ENCODE assay signal across 8 cellular contexts in genomic region chr1:233328661-233329498, GRCh38. TPM values are rescaled to one million over a fixed set of nuclear protein-coding genes. Genes with fewer than 3 reads are reported as not detected.
A peak's percentile ranks its signal among the peaks of the same experiment; 100 is the strongest.
DNase-seq lines count a peak whose midpoint lies in the region; ATAC-seq and TF ChIP-seq lines count a peak whose summit lies in the region.

No MANE protein-coding gene starts in this region.

- H3K4me3 ChIP-seq in RWPE2 (ENCODE audit: severe bottlenecking) (peak overlapping the region; percentile 97), epithelial cell of proximal tubule (ENCODE audit: low read depth, low read length) (peak overlapping the region; percentile 80), ovary (peak overlapping the region; percentile 42)

- DNase-seq in SIG-M5 treated with dmso at 0.1 percent for 504 hours (lab: John Stamatoyannopoulos, UW; ENCODE audit: unreplicated experiment) (peak; percentile 32), SIG-M5 (lab: John Stamatoyannopoulos, UW) (no peak), RWPE2 (ENCODE audit: low spot score) (no peak), epithelial cell of proximal tubule (ENCODE audit: low read depth) (no peak), ovary (peak in 2 of 5 donors; percentile 13 to 22), dedifferentiated amniotic fluid mesenchymal stem cell (ENCODE audit: extremely low spot score) (no peak)
- DNase-seq in stimulated activated naive CD4-positive, alpha-beta T cell treated with Interleukin-2 at 50 U/mL for 16 hours (lab: John Stamatoyannopoulos, UW) = no peak

- H3K27me3 ChIP-seq in RWPE2 (ENCODE audit: insufficient read depth, poor library complexity, severe bottlenecking) (no peaks in the 10 kb centered on the region), ovary (no peaks in the 10 kb centered on the region)

- 29 to 42% (median 30%) methylated on average over 31 to 40 of the region's 40 CpGs for WGBS in ovary, 3 donors

- peaks cover 5% of the 10 kb centered on the region for H3K4me1 ChIP-seq in RWPE2 (ENCODE audit: insufficient read depth, poor library complexity, severe bottlenecking)
- H3K4me1 ChIP-seq in ovary (ENCODE audit: insufficient read depth) = peaks cover 11% of the 10 kb centered on the region

- intact Hi-C loops in ovary (cut with DNase I) = no loop called here

- ATAC-seq in RWPE2 (ENCODE audit: low read depth) (peak; percentile 17; the same call in 1 of the 3 replicates), GM18868 (IDR thresholded peaks at IDR 0.05; ENCODE audit: unreplicated experiment) (no peak)

- no peak for TF ChIP-seq POLR2A in ovary (IDR thresholded peaks at IDR 0.05)

- H3K9me3 ChIP-seq in RWPE2 (ENCODE audit: severe bottlenecking) (no peaks in the 10 kb centered on the region), ovary (no peaks in the 10 kb centered on the region)

- TF ChIP-seq CTCF in RWPE2 (IDR thresholded peaks at IDR 0.05; ENCODE audit: poor library complexity, severe bottlenecking) = no peak
- TF ChIP-seq CTCF in epithelial cell of proximal tubule (conservative IDR thresholded peaks at IDR 0.05; ENCODE audit: low read depth, low read length) = peak; percentile 1
- no peak for TF ChIP-seq CTCF in ovary (IDR thresholded peaks at IDR 0.05)

- H3K36me3 ChIP-seq in RWPE2 (ENCODE audit: low read depth) (no peaks in the 10 kb centered on the region), ovary (no peaks in the 10 kb centered on the region)

- no peak for TF ChIP-seq EP300 in ovary (IDR thresholded peaks at IDR 0.05)

- H3K27ac ChIP-seq in RWPE2 (ENCODE audit: poor library complexity, severe bottlenecking) (peak overlapping the region; percentile 27), ovary (no peak overlapping the region)

RNA-seq across cellular contexts. Expression of gene MAP3K21, which starts 1.4 kb away (rescaled TPM):
- total RNA-seq in epithelial cell of proximal tubule (7.3 and 11.0 TPM in 2 replicates), ovary (10 to 100 TPM in 1 of 7 donors, 1 to 10 TPM in 6; 1.2 to 21.0 (median 1.8) TPM)
- polyA plus RNA-seq in ovary = under 1 TPM; 0.52 to 0.87 TPM

RNA-seq across cellular contexts. Expression of gene PCNX2, which starts 33.4 kb away (rescaled TPM):
- total RNA-seq in epithelial cell of proximal tubule = 9.0 and 11.4 TPM in 2 replicates
- total RNA-seq in ovary = 10 to 100 TPM; 16.5 to 26.0 (median 19.3) TPM
- 10 to 100 TPM in 1 of 2 donors, 1 to 10 TPM in 1; 5.7 to 10.9 TPM for polyA plus RNA-seq in ovary

Comparison
In these comparisons a context has a peak if more than half of its experiments do, and no peak if none do; other contexts are left out.
1. H3K4me3 ChIP-seq: peak in every context shown above with its lines; median percentile 97 in RWPE2; 80 in epithelial cell of proximal tubule; 42 in ovary.